1 cellular context compared by ENCODE assay signal in genomic region chr6:157392927-157393666, GRCh38.
TF ChIP-seq lines count a peak whose summit lies in the region.

No MANE protein-coding gene starts in this region.

TF ChIP-seq in K562, 482 proteins besides CTCF, POLR2A, EP300 and RAD21 (continued from another document and continues in another):
- no peak for TF ChIP-seq CREB5 (CRISPR knock-in tag; IDR thresholded peaks at IDR 0.05)
- TF ChIP-seq NFE2L1 (tag; IDR thresholded peaks at IDR 0.05; ENCODE audit: borderline replicate concordance, low read depth): no peak
- TF ChIP-seq TAL1 (IDR thresholded peaks at IDR 0.05): peak; percentile 74
- TF ChIP-seq SAFB2 (IDR thresholded peaks at IDR 0.05; ENCODE audit: borderline replicate concordance, low read depth, low read length, severe bottlenecking): no peak
- TF ChIP-seq DDX20 (tag; IDR thresholded peaks at IDR 0.05; ENCODE audit: low read depth): 0 out of 2 replicates have a peak, but pooled peaks have one; percentile 31
- no peak for TF ChIP-seq E2F4 (CRISPR knock-in tag; IDR thresholded peaks at IDR 0.05; ENCODE audit: low read depth)
- TF ChIP-seq NR4A1 (CRISPR knock-in tag; IDR thresholded peaks at IDR 0.05): no peak
- no peak; the same call in 1 of the 2 replicates for TF ChIP-seq NR4A1 (tag; IDR thresholded peaks at IDR 0.05)
- no peak for TF ChIP-seq STAG1 (CRISPR knock-in tag; IDR thresholded peaks at IDR 0.05; ENCODE audit: borderline replicate concordance)
- no peak for TF ChIP-seq EZH2 (IDR thresholded peaks at IDR 0.05; ENCODE audit: borderline replicate concordance, low read depth, low read length)
- peak in 1 of 2 experiments; percentile 27; a peak in 1 of 4 replicates for TF ChIP-seq TRIM24 (IDR thresholded peaks at IDR 0.05)
- TF ChIP-seq IRF9 (tag; IDR thresholded peaks at IDR 0.05): no peak
- no peak for TF ChIP-seq THRA (IDR thresholded peaks at IDR 0.05)
- TF ChIP-seq CEBPB (tag; IDR thresholded peaks at IDR 0.05): no peak
- TF ChIP-seq SLC30A9 (CRISPR knock-in tag; IDR thresholded peaks at IDR 0.05): no peak
- TF ChIP-seq POLR2H (tag; IDR thresholded peaks at IDR 0.05; ENCODE audit: low read depth): no peak
- TF ChIP-seq ZNF79 (CRISPR knock-in tag; IDR thresholded peaks at IDR 0.05; ENCODE audit: low read depth): no peak
- peak; percentile 85 to 91 for TF ChIP-seq KDM1A (IDR thresholded peaks at IDR 0.05)
- no peak for TF ChIP-seq ETS1 (conservative IDR thresholded peaks at IDR 0.05; ENCODE audit: control insufficient read depth, low read depth, low read length)
- no peak for TF ChIP-seq ZBTB40 (IDR thresholded peaks at IDR 0.05)
- no peak for TF ChIP-seq ZBTB40 (CRISPR knock-in tag; IDR thresholded peaks at IDR 0.05)
- peak; percentile 83 for TF ChIP-seq JUND (IDR thresholded peaks at IDR 0.05; ENCODE audit: borderline replicate concordance, low read depth, low read length)
- peak; percentile 74; the same call in 2 of the 3 replicates for TF ChIP-seq JUND (tag; IDR thresholded peaks at IDR 0.05; ENCODE audit: borderline replicate concordance, low read depth, low read length)
- peak; percentile 75; the same call in 1 of the 2 replicates for TF ChIP-seq MYC (IDR thresholded peaks at IDR 0.05; ENCODE audit: low read depth, low read length)
- TF ChIP-seq MYC (CRISPR knock-in tag; IDR thresholded peaks at IDR 0.05; ENCODE audit: borderline replicate concordance, low read depth): no peak
- TF ChIP-seq NFYB (IDR thresholded peaks at IDR 0.05; ENCODE audit: extremely low read depth, insufficient read length): no peak
- TF ChIP-seq ZBTB5 (IDR thresholded peaks at IDR 0.05): no peak
- TF ChIP-seq GATAD2A (IDR thresholded peaks at IDR 0.05): peak; percentile 79; the same call in 1 of the 2 replicates
- no peak for TF ChIP-seq THAP12 (CRISPR knock-in tag; IDR thresholded peaks at IDR 0.05)
- no peak for TF ChIP-seq CEBPZ (IDR thresholded peaks at IDR 0.05; ENCODE audit: borderline replicate concordance, low read depth, low read length)
